7 cellular contexts compared by ENCODE assay signal in the genomic region with DNA sequence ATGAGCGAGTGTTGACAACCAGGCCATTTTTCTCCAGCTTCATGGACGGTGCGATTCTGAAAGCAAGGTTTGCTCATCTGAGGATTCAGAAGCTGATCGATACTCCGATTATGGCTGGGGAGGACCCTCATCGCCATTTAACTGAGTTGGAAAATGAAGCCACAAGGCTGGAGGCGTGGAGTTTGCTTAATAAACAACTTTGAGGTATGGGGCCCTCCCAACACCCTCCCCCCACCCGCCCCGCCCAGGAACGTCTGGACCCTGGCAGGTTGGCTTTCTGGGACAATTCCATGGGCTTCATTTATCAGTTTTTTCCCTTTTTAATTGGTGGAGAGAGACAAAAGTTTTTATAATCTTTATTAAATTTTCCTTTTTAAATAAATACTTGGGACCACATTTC. TPM values are rescaled to one million over a fixed set of nuclear protein-coding genes. Genes with fewer than 3 reads are reported as not detected.
DNase-seq lines count a peak whose midpoint lies in the region; ATAC-seq lines count a peak whose summit lies in the region.

No MANE protein-coding gene starts in this region.

- intact Hi-C loops in activated CD4-positive, alpha-beta memory T cell treated with anti-CD3 and anti-CD28 coated beads for 36 hours (cut with micrococcal nuclease) = loop anchor here (2.0 to 10.0 kb wide), 3 partner anchors 206 to 550 kb away; partner anchors contain the start of genes SMAD1 and ZNF827

- peaks cover 6% of the 10 kb centered on the region for H3K27me3 Mint-ChIP-seq in activated CD4-positive, alpha-beta memory T cell treated with anti-CD3 and anti-CD28 coated beads for 36 hours

- peak overlapping the region; percentile 61 for H3K27ac Mint-ChIP-seq in activated CD4-positive, alpha-beta memory T cell treated with anti-CD3 and anti-CD28 coated beads for 36 hours
- H3K27ac Mint-ChIP-seq in stimulated activated effector memory CD8-positive, alpha-beta T cell treated with anti-CD3 and anti-CD28 coated beads, Interleukin-12 subunit alpha, Interleukin-12 subunit beta, amount 100 ng/mL, for 72 hours = peak overlapping the region; percentile 83

- peak; percentile 2 for ATAC-seq in HG03159 (IDR thresholded peaks at IDR 0.05; ENCODE audit: unreplicated experiment)
- no peak for ATAC-seq in stimulated activated effector memory CD8-positive, alpha-beta T cell treated with anti-CD3 and anti-CD28 coated beads, Interleukin-12 subunit alpha, Interleukin-12 subunit beta, amount 100 ng/mL, for 72 hours

- H3K4me1 Mint-ChIP-seq in activated CD4-positive, alpha-beta memory T cell treated with anti-CD3 and anti-CD28 coated beads for 36 hours (ENCODE audit: low read depth) = peaks cover 29% of the 10 kb centered on the region
- H3K4me1 Mint-ChIP-seq in stimulated activated effector memory CD8-positive, alpha-beta T cell treated with anti-CD3 and anti-CD28 coated beads, Interleukin-12 subunit alpha, Interleukin-12 subunit beta, amount 100 ng/mL, for 72 hours = peaks cover 20% of the 10 kb centered on the region

- peak overlapping the region; percentile 39; the same call in 1 of the 2 replicates for H3K4me3 ChIP-seq in iPS-18c (ENCODE audit: insufficient read depth, low read depth, low read length)

- peak overlapping the region; percentile 65 for H3K4me3 Mint-ChIP-seq in activated CD4-positive, alpha-beta memory T cell treated with anti-CD3 and anti-CD28 coated beads for 36 hours
- peak overlapping the region; percentile 76 for H3K4me3 Mint-ChIP-seq in stimulated activated effector memory CD8-positive, alpha-beta T cell treated with anti-CD3 and anti-CD28 coated beads, Interleukin-12 subunit alpha, Interleukin-12 subunit beta, amount 100 ng/mL, for 72 hours

- no peaks in the 10 kb centered on the region for H3K9me3 Mint-ChIP-seq in activated CD4-positive, alpha-beta memory T cell treated with anti-CD3 and anti-CD28 coated beads for 36 hours
- H3K9me3 Mint-ChIP-seq in stimulated activated effector memory CD8-positive, alpha-beta T cell treated with anti-CD3 and anti-CD28 coated beads, Interleukin-12 subunit alpha, Interleukin-12 subunit beta, amount 100 ng/mL, for 72 hours = no peaks in the 10 kb centered on the region

- DNase-seq in activated CD4-positive, alpha-beta memory T cell treated with anti-CD3 and anti-CD28 coated beads for 36 hours = peak; percentile 33
- DNase-seq in stimulated activated effector memory CD8-positive, alpha-beta T cell treated with anti-CD3 and anti-CD28 coated beads, Interleukin-12 subunit alpha, Interleukin-12 subunit beta, amount 100 ng/mL, for 72 hours (ENCODE audit: low spot score in 2 of 2) = no peak
- DNase-seq in LoVo (ENCODE audit: low spot score) (no peak), anterior cingulate cortex (lab: John Stamatoyannopoulos, UW) (no peak), H4 (ENCODE audit: low spot score) (no peak)

- CTCF ChIA-PET in activated CD4-positive, alpha-beta memory T cell treated with anti-CD3 and anti-CD28 coated beads for 36 hours (lab: Charles Lee) = no interaction called here

- POLR2A ChIA-PET in activated CD4-positive, alpha-beta memory T cell treated with anti-CD3 and anti-CD28 coated beads for 36 hours (lab: Charles Lee) = no interaction called here

- no peaks in the 10 kb centered on the region for H3K36me3 Mint-ChIP-seq in activated CD4-positive, alpha-beta memory T cell treated with anti-CD3 and anti-CD28 coated beads for 36 hours
- H3K36me3 Mint-ChIP-seq in stimulated activated effector memory CD8-positive, alpha-beta T cell treated with anti-CD3 and anti-CD28 coated beads, Interleukin-12 subunit alpha, Interleukin-12 subunit beta, amount 100 ng/mL, for 72 hours = no peaks in the 10 kb centered on the region

- no peaks in the 10 kb centered on the region for H3K9me3 ChIP-seq in iPS-18c (ENCODE audit: control insufficient read depth, insufficient read depth, low read length)

RNA-seq across cellular contexts. Expression of gene C4orf51, which starts 52.5 kb away (rescaled TPM):
- not detected for total RNA-seq in activated CD4-positive, alpha-beta memory T cell treated with anti-CD3 and anti-CD28 coated beads for 36 hours
- total RNA-seq in H4 (2014; rRNA removed; shearing (Covaris generic)) = not detected in 2 replicates
